Comparison of ENCODE assay signal across 12 cellular contexts in genomic region chr18:23626451-23627279, GRCh38. TPM values are rescaled to one million over a fixed set of nuclear protein-coding genes. Genes with fewer than 3 reads are reported as not detected.
DNase-seq lines count a peak whose midpoint lies in the region; ATAC-seq, FAIRE-seq and TF ChIP-seq lines count a peak whose summit lies in the region.
"Had no signal": no experiment of that assay in that cellular context is flagged by ENCODE, and none has a peak within 500 bp of the region (broad histone marks: within the 10 kb centered on the region; RNA-seq: fewer than 3 reads in every experiment).

No MANE protein-coding gene starts in this region.

- H3K9ac ChIP-seq in PC-3 (ENCODE audit: low read length) (peak overlapping the region; percentile 89), endothelial cell of umbilical vein (replicated peaks; ENCODE audit: extremely low read depth, insufficient read depth, low read length) (peak overlapping the region; percentile 39), skeletal muscle satellite cell (ENCODE audit: low read depth, low read length) (peak overlapping the region; percentile 24)

- POLR2A ChIA-PET in PC-3 (lab: Charles Lee; ENCODE audit: unreplicated experiment): interaction anchor here (0.5 to 0.7 kb wide), 4 partner anchors 9 to 172 kb away, joined by 3 to 16 read pairs (median 6); no protein-coding TSS in a partner anchor
- POLR2A ChIA-PET in endothelial cell of umbilical vein (lab: Charles Lee): interaction anchor here (1.0 kb wide), 1 partner anchor 512 kb away, joined by 9 read pairs; the partner anchor contains the start of gene CABYR

- peak; percentile 13 for DNase-seq in NCI-H2171 treated with DMSO at 0.1 percent for 48 hours (lab: John Stamatoyannopoulos, UW)
- no peak for DNase-seq in NCI-H2171 (lab: John Stamatoyannopoulos, UW)
- peak; percentile 93 for DNase-seq in PC-3
- peak; percentile 75 for DNase-seq in endothelial cell of umbilical vein (ENCODE audit: low read depth, low spot score)
- DNase-seq in NK-92 (lab: John Stamatoyannopoulos, UW; ENCODE audit: unreplicated experiment): no peak
- DNase-seq in NOMO-1 (lab: John Stamatoyannopoulos, UW; ENCODE audit: unreplicated experiment in 2 of 2): no peak
- no peak for DNase-seq in amniotic stem cell (lab: John Stamatoyannopoulos, UW)
- DNase-seq: GDM1, mesendoderm, NCI-H82, trophoblast cell had no signal

- TF ChIP-seq CTCF in PC-3 (conservative IDR thresholded peaks at IDR 0.05; ENCODE audit: low read depth, low read length) (no peak), endothelial cell of umbilical vein (IDR thresholded peaks at IDR 0.05; ENCODE audit: extremely low read depth in 1 of 2, insufficient read depth in 1 of 2, low read depth in 1 of 2, low read length in 2 of 2) (no peak)

- H3K4me3 ChIP-seq in PC-3 (ENCODE audit: low read length) (peak overlapping the region; percentile 29; the same call in 1 of the 2 replicates), endothelial cell of umbilical vein (replicated peaks in 1 of 3; ENCODE audit: insufficient read depth in 1 of 3, low read depth in 1 of 3, low read length in 3 of 3) (no peak overlapping the region), skeletal muscle satellite cell (ENCODE audit: low read length) (peak overlapping the region; percentile 18)

- H4K20me1 ChIP-seq in PC-3 (ENCODE audit: low read length): no peaks in the 10 kb centered on the region
- H4K20me1 ChIP-seq in endothelial cell of umbilical vein (replicated peaks; ENCODE audit: control insufficient read depth, extremely low read depth, insufficient read depth, low read length): no peaks in the 10 kb centered on the region

- dilution Hi-C loops in endothelial cell of umbilical vein (cut with MboI; ENCODE audit: extremely low pct_ligation_motif_present, low sequenced_read_pairs): no loop called here

- no peaks in the 10 kb centered on the region for H3K79me2 ChIP-seq in PC-3 (ENCODE audit: low read length)
- H3K79me2 ChIP-seq in endothelial cell of umbilical vein (ENCODE audit: control insufficient read depth, insufficient read depth, low read length): no peaks in the 10 kb centered on the region

- H3K4me2 ChIP-seq in PC-3 (ENCODE audit: low read length) (peak overlapping the region; percentile 69), endothelial cell of umbilical vein (ENCODE audit: insufficient read depth, low read length) (peak overlapping the region; percentile 80), skeletal muscle satellite cell (ENCODE audit: low read length) (peak overlapping the region; percentile 64)

- H3K9me3 ChIP-seq in PC-3 (ENCODE audit: low read length) (no peaks in the 10 kb centered on the region), endothelial cell of umbilical vein (replicated peaks; ENCODE audit: control insufficient read depth, insufficient read depth, low read length) (no peaks in the 10 kb centered on the region), skeletal muscle satellite cell (replicated peaks; ENCODE audit: low read length) (no peaks in the 10 kb centered on the region)

- H3K27me3 ChIP-seq in PC-3 (ENCODE audit: low read length) (no peaks in the 10 kb centered on the region), endothelial cell of umbilical vein (ENCODE audit: control insufficient read depth in 2 of 2, insufficient read depth in 2 of 2, low read length in 2 of 2) (peaks cover 0 to 2% of the 10 kb centered on the region in 2 experiments), skeletal muscle satellite cell (ENCODE audit: control insufficient read depth, insufficient read depth, low read length) (peaks cover 7% of the 10 kb centered on the region)

- no peaks in the 10 kb centered on the region for H3K9me1 ChIP-seq in endothelial cell of umbilical vein (replicated peaks; ENCODE audit: control insufficient read depth, extremely low read depth, insufficient read depth, low read length)

- no peak for TF ChIP-seq POLR2A in endothelial cell of umbilical vein (IDR thresholded peaks at IDR 0.05; ENCODE audit: low read depth, low read length)

- H3K9me2 ChIP-seq in PC-3 (replicated peaks; ENCODE audit: low read length): no peaks in the 10 kb centered on the region

- intact Hi-C loops in PC-3 (cut with micrococcal nuclease) (loop anchor here (1.0 to 2.0 kb wide), 4 partner anchors 37 to 63 kb away; partner anchors contain the start of genes LAMA3 and NPC1), endothelial cell of umbilical vein (cut with micrococcal nuclease) (loop anchor here (1.0 to 5.0 kb wide), 4 partner anchors 22 to 91 kb away; partner anchors contain the start of genes ANKRD29 and LAMA3)

- BruUV-seq in PC-3 (replicated peaks; lab: Mats Ljungman, UMichigan) (no TSS peak), endothelial cell of umbilical vein (replicated peaks; lab: Mats Ljungman, UMichigan) (TSS peak; percentile 62)

- H3F3A ChIP-seq in PC-3 (ENCODE audit: low read length, unreplicated experiment): peaks cover 21% of the 10 kb centered on the region

- H3K36me3 ChIP-seq in PC-3 (ENCODE audit: low read depth, low read length): no peaks in the 10 kb centered on the region
- no peaks in the 10 kb centered on the region for H3K36me3 ChIP-seq in endothelial cell of umbilical vein (ENCODE audit: control insufficient read depth in 2 of 2, extremely low read depth in 1 of 2, insufficient read depth in 2 of 2, low read length in 2 of 2)
- no peaks in the 10 kb centered on the region for H3K36me3 ChIP-seq in skeletal muscle satellite cell (ENCODE audit: insufficient read depth, low read length)

- CTCF ChIA-PET in PC-3 (lab: Charles Lee): interaction anchor here (0.5 to 3.7 kb wide), 2 partner anchors 76 to 223 kb away, joined by 4 to 38 read pairs; no protein-coding TSS in a partner anchor
- CTCF ChIA-PET in endothelial cell of umbilical vein (lab: Charles Lee): interaction anchor here (0.7 to 10.9 kb wide), 14 partner anchors 11 to 292 kb away, joined by 3 to 260 read pairs (median 6); no protein-coding TSS in a partner anchor

- ATAC-seq in PC-3: peak; percentile 68

- H3K27ac ChIP-seq in PC-3 (ENCODE audit: low read length) (peak overlapping the region; percentile 98), endothelial cell of umbilical vein (ENCODE audit: insufficient read depth, low read depth, low read length) (peak overlapping the region; percentile 81)

- peak overlapping the region; percentile 12; the same call in 1 of the 2 replicates for H2AFZ ChIP-seq in PC-3 (ENCODE audit: low read length)
- H2AFZ ChIP-seq in endothelial cell of umbilical vein (ENCODE audit: low read depth, low read length): peak overlapping the region; percentile 39

- H3K4me1 ChIP-seq in PC-3 (ENCODE audit: insufficient read depth, low read length) (peaks cover 54% of the 10 kb centered on the region), endothelial cell of umbilical vein (ENCODE audit: control insufficient read depth, extremely low read depth, insufficient read depth, low read length) (peaks cover 23% of the 10 kb centered on the region), skeletal muscle satellite cell (ENCODE audit: control insufficient read depth, insufficient read depth, low read length) (peaks cover 33% of the 10 kb centered on the region)

- peak; percentile 77 for FAIRE-seq in endothelial cell of umbilical vein (lab: Jason Lieb, UNC)

TF ChIP-seq in endothelial cell of umbilical vein, 7 proteins besides CTCF, POLR2A, EP300 and RAD21:
- peak; percentile 50 for TF ChIP-seq FOS (IDR thresholded peaks at IDR 0.05; ENCODE audit: borderline replicate concordance, insufficient read depth, low read length)
- peak; percentile 27 for TF ChIP-seq JUN (IDR thresholded peaks at IDR 0.05; ENCODE audit: borderline replicate concordance, insufficient read depth, insufficient read length, low read depth)
- TF ChIP-seq MYC (IDR thresholded peaks at IDR 0.05; ENCODE audit: low read depth, low read length): no peak
- no peak for TF ChIP-seq EZH2 (IDR thresholded peaks at IDR 0.05; ENCODE audit: borderline replicate concordance, low read depth, low read length, severe bottlenecking)
- TF ChIP-seq GATA2 (IDR thresholded peaks at IDR 0.05; ENCODE audit: insufficient read depth, insufficient read length, low read depth, low read length): no peak
- peak; percentile 31 for TF ChIP-seq MAX (IDR thresholded peaks at IDR 0.05; ENCODE audit: insufficient read depth, insufficient read length)

RNA-seq across cellular contexts. Expression of gene ANKRD29, which starts 36.0 kb away (rescaled TPM):
- 31.0 and 31.4 TPM in 2 replicates for total RNA-seq in PC-3 (2014; rRNA removed)
- 1.2 and 2.6 TPM in 2 replicates for total RNA-seq in endothelial cell of umbilical vein
- polyA plus RNA-seq in endothelial cell of umbilical vein: 0.03 and 0.18 TPM in 2 replicates
- 0.10 and 0.13 TPM in 2 replicates for polyA plus RNA-seq in endothelial cell of umbilical vein (2011; cell fraction: cytosol; rRNA removed)
- polyA plus RNA-seq in endothelial cell of umbilical vein (2011; cell fraction: nucleus; rRNA removed): 0.57 and 0.63 TPM in 2 replicates
- 1.2 and 1.8 TPM in 2 replicates for polyA plus RNA-seq in endothelial cell of umbilical vein (2012)
- not detected in 2 replicates for polyA minus RNA-seq in endothelial cell of umbilical vein
- 7.8 TPM for polyA minus RNA-seq in endothelial cell of umbilical vein (2011; cell fraction: cytosol; rRNA and poly(A)+ RNA removed)
- 0.14 TPM in 1 of 2 replicates, not detected in the other for polyA minus RNA-seq in endothelial cell of umbilical vein (2011; cell fraction: nucleus; rRNA and poly(A)+ RNA removed)
- total RNA-seq in skeletal muscle satellite cell (2012; rRNA removed): 3.0 and 3.3 TPM in 2 replicates

RNA-seq across cellular contexts. Expression of gene NPC1, which starts 40.4 kb away (rescaled TPM):
- total RNA-seq in PC-3 (2014; rRNA removed) (85.5 and 122 TPM in 2 replicates), endothelial cell of umbilical vein (45.2 and 58.2 TPM in 2 replicates)
- 38.9 and 40.6 TPM in 2 replicates for polyA plus RNA-seq in endothelial cell of umbilical vein
- polyA plus RNA-seq in endothelial cell of umbilical vein (2011; cell fraction: cytosol; rRNA removed): 33.1 and 33.7 TPM in 2 replicates
- 62.0 and 72.7 TPM in 2 replicates for polyA plus RNA-seq in endothelial cell of umbilical vein (2011; cell fraction: nucleus; rRNA removed)
- 27.2 and 39.7 TPM in 2 replicates for polyA plus RNA-seq in endothelial cell of umbilical vein (2012)
- polyA minus RNA-seq in endothelial cell of umbilical vein: 104 and 109 TPM in 2 replicates
- polyA minus RNA-seq in endothelial cell of umbilical vein (2011; cell fraction: cytosol; rRNA and poly(A)+ RNA removed): 82.0 TPM
- polyA minus RNA-seq in endothelial cell of umbilical vein (2011; cell fraction: nucleus; rRNA and poly(A)+ RNA removed): 71.9 and 106 TPM in 2 replicates
- total RNA-seq in skeletal muscle satellite cell (2012; rRNA removed): 38.0 and 72.2 TPM in 2 replicates

Comparison
In these comparisons a context has a peak if more than half of its experiments do, and no peak if none do; other contexts are left out.
1. DNase-seq: peak in NCI-H2171 treated with DMSO at 0.1 percent for 48 hours (single experiment), PC-3 (single experiment) and endothelial cell of umbilical vein (single experiment); none in NCI-H2171 (single experiment), NK-92 (single experiment), NOMO-1 (0 of 2) and amniotic stem cell (single experiment).
2. H3K4me3 ChIP-seq: peak in PC-3 (single experiment) and skeletal muscle satellite cell (single experiment); none in endothelial cell of umbilical vein (0 of 3).
3. H3K9ac ChIP-seq: peak in every context shown above with its lines; median percentile 89 in PC-3; 39 in endothelial cell of umbilical vein; 24 in skeletal muscle satellite cell.
4. Peak in every context shown above with its lines, with median percentiles within 50 percentile points of each other: H3K4me2 ChIP-seq.